ENCODE assay signal across 2 cellular contexts in the genomic region with DNA sequence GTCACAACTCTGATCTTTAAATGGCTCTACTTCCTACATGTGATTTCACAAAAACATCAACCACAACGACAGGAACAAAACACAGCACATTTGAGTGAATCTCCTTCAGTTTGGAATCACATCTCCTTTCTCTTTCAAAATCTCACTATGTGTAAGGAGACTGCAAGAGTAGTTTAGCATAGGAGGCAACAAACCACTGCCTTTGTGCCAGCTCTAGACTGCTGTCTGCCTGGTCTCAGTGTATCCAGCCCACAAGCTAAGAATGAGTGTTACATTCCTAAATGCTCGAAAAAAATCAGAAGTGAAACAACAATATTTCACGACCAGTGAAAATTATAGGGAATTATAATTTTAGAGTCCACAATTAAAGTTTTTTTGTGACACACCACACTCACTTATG.
TF ChIP-seq lines count a peak whose summit lies in the region.

No MANE protein-coding gene starts in this region.

TF ChIP-seq in SK-N-SH treated with all-trans-retinoic acid at 6 μM for 48 hours, 23 proteins besides CTCF, POLR2A, EP300 and RAD21 (continued from another document):
- TF ChIP-seq OSR1 (CRISPR knock-in tag; IDR thresholded peaks at IDR 0.05) (no peak), ISL1 (CRISPR knock-in tag; IDR thresholded peaks at IDR 0.05) (no peak), CSDC2 (CRISPR knock-in tag; IDR thresholded peaks at IDR 0.05) (no peak), ZNF8 (CRISPR knock-in tag; IDR thresholded peaks at IDR 0.05) (no peak), BACH2 (CRISPR knock-in tag; IDR thresholded peaks at IDR 0.05; ENCODE audit: borderline replicate concordance) (no peak), SNAI2 (CRISPR knock-in tag; IDR thresholded peaks at IDR 0.05) (no peak), RARB (CRISPR knock-in tag; IDR thresholded peaks at IDR 0.05) (no peak), TOX (CRISPR knock-in tag; IDR thresholded peaks at IDR 0.05; ENCODE audit: borderline replicate concordance) (no peak), ZC3H10 (CRISPR knock-in tag; IDR thresholded peaks at IDR 0.05) (no peak), ZFP3 (CRISPR knock-in tag; IDR thresholded peaks at IDR 0.05) (no peak), ZFP30 (CRISPR knock-in tag; IDR thresholded peaks at IDR 0.05) (no peak)
- TF ChIP-seq, protein P1, sequence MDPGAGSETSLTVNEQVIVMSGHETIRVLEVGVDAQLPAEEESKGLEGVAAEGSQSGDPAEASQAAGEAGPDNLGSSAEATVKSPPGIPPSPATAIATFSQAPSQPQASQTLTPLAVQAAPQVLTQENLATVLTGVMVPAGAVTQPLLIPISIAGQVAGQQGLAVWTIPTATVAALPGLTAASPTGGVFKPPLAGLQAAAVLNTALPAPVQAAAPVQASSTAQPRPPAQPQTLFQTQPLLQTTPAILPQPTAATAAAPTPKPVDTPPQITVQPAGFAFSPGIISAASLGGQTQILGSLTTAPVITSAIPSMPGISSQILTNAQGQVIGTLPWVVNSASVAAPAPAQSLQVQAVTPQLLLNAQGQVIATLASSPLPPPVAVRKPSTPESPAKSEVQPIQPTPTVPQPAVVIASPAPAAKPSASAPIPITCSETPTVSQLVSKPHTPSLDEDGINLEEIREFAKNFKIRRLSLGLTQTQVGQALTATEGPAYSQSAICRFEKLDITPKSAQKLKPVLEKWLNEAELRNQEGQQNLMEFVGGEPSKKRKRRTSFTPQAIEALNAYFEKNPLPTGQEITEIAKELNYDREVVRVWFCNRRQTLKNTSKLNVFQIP (CRISPR knock-in tag; IDR thresholded peaks at IDR 0.05; ENCODE audit: borderline replicate concordance, low read depth), result no peak
- TF ChIP-seq, protein P2, sequence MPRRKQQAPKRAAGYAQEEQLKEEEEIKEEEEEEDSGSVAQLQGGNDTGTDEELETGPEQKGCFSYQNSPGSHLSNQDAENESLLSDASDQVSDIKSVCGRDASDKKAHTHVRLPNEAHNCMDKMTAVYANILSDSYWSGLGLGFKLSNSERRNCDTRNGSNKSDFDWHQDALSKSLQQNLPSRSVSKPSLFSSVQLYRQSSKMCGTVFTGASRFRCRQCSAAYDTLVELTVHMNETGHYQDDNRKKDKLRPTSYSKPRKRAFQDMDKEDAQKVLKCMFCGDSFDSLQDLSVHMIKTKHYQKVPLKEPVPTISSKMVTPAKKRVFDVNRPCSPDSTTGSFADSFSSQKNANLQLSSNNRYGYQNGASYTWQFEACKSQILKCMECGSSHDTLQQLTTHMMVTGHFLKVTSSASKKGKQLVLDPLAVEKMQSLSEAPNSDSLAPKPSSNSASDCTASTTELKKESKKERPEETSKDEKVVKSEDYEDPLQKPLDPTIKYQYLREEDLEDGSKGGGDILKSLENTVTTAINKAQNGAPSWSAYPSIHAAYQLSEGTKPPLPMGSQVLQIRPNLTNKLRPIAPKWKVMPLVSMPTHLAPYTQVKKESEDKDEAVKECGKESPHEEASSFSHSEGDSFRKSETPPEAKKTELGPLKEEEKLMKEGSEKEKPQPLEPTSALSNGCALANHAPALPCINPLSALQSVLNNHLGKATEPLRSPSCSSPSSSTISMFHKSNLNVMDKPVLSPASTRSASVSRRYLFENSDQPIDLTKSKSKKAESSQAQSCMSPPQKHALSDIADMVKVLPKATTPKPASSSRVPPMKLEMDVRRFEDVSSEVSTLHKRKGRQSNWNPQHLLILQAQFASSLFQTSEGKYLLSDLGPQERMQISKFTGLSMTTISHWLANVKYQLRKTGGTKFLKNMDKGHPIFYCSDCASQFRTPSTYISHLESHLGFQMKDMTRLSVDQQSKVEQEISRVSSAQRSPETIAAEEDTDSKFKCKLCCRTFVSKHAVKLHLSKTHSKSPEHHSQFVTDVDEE (CRISPR knock-in tag; IDR thresholded peaks at IDR 0.05), result no peak
- TF ChIP-seq, protein P3, sequence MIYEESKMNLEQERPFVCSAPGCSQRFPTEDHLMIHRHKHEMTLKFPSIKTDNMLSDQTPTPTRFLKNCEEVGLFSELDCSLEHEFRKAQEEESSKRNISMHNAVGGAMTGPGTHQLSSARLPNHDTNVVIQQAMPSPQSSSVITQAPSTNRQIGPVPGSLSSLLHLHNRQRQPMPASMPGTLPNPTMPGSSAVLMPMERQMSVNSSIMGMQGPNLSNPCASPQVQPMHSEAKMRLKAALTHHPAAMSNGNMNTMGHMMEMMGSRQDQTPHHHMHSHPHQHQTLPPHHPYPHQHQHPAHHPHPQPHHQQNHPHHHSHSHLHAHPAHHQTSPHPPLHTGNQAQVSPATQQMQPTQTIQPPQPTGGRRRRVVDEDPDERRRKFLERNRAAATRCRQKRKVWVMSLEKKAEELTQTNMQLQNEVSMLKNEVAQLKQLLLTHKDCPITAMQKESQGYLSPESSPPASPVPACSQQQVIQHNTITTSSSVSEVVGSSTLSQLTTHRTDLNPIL (CRISPR knock-in tag; IDR thresholded peaks at IDR 0.05; ENCODE audit: low read depth), result no peak
TF ChIP-seq in SK-N-SH treated with all-trans-retinoic acid at 6 μM for 48 hours: peak in this region for 0.

TF ChIP-seq in GM12878, 131 proteins besides CTCF, POLR2A, EP300 and RAD21:
- TF ChIP-seq, protein P4, sequence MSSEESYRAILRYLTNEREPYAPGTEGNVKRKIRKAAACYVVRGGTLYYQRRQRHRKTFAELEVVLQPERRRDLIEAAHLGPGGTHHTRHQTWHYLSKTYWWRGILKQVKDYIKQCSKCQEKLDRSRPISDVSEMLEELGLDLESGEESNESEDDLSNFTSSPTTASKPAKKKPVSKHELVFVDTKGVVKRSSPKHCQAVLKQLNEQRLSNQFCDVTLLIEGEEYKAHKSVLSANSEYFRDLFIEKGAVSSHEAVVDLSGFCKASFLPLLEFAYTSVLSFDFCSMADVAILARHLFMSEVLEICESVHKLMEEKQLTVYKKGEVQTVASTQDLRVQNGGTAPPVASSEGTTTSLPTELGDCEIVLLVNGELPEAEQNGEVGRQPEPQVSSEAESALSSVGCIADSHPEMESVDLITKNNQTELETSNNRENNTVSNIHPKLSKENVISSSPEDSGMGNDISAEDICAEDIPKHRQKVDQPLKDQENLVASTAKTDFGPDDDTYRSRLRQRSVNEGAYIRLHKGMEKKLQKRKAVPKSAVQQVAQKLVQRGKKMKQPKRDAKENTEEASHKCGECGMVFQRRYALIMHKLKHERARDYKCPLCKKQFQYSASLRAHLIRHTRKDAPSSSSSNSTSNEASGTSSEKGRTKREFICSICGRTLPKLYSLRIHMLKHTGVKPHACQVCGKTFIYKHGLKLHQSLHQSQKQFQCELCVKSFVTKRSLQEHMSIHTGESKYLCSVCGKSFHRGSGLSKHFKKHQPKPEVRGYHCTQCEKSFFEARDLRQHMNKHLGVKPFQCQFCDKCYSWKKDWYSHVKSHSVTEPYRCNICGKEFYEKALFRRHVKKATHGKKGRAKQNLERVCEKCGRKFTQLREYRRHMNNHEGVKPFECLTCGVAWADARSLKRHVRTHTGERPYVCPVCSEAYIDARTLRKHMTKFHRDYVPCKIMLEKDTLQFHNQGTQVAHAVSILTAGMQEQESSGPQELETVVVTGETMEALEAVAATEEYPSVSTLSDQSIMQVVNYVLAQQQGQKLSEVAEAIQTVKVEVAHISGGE (CRISPR knock-in tag; IDR thresholded peaks at IDR 0.05), result no peak
- TF ChIP-seq RB1 (IDR thresholded peaks at IDR 0.05; ENCODE audit: borderline replicate concordance) (no peak), BHLHE40 (IDR thresholded peaks at IDR 0.05; ENCODE audit: borderline replicate concordance in 1 of 2, low read depth in 2 of 2, low read length in 1 of 2) (no peak), SIX5 (IDR thresholded peaks at IDR 0.05; ENCODE audit: low read depth, low read length, severe bottlenecking) (no peak), EZH2 (IDR thresholded peaks at IDR 0.05; ENCODE audit: borderline replicate concordance, control insufficient read depth, low read depth, low read length) (no peak), ZBED1 (IDR thresholded peaks at IDR 0.05; ENCODE audit: borderline replicate concordance) (no peak), ZNF274 (IDR thresholded peaks at IDR 0.05; ENCODE audit: insufficient read depth, insufficient read length) (no peak), SPI1 (IDR thresholded peaks at IDR 0.05; ENCODE audit: borderline replicate concordance, insufficient read depth, low read depth, low read length) (no peak)
- TF ChIP-seq, protein P5, sequence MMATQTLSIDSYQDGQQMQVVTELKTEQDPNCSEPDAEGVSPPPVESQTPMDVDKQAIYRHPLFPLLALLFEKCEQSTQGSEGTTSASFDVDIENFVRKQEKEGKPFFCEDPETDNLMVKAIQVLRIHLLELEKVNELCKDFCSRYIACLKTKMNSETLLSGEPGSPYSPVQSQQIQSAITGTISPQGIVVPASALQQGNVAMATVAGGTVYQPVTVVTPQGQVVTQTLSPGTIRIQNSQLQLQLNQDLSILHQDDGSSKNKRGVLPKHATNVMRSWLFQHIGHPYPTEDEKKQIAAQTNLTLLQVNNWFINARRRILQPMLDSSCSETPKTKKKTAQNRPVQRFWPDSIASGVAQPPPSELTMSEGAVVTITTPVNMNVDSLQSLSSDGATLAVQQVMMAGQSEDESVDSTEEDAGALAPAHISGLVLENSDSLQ (IDR thresholded peaks at IDR 0.05), result no peak
- TF ChIP-seq, protein P6, sequence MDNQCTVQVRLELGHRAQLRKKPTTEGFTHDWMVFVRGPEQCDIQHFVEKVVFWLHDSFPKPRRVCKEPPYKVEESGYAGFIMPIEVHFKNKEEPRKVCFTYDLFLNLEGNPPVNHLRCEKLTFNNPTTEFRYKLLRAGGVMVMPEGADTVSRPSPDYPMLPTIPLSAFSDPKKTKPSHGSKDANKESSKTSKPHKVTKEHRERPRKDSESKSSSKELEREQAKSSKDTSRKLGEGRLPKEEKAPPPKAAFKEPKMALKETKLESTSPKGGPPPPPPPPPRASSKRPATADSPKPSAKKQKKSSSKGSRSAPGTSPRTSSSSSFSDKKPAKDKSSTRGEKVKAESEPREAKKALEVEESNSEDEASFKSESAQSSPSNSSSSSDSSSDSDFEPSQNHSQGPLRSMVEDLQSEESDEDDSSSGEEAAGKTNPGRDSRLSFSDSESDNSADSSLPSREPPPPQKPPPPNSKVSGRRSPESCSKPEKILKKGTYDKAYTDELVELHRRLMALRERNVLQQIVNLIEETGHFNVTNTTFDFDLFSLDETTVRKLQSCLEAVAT (IDR thresholded peaks at IDR 0.05), result no peak
